Comparison of ENCODE assay signal across 10 cellular contexts in genomic region chr1:200180821-200181220, GRCh38.
A peak's percentile ranks its signal among the peaks of the same experiment; 100 is the strongest.
DNase-seq lines count a peak whose midpoint lies in the region; ATAC-seq, FAIRE-seq and TF ChIP-seq lines count a peak whose summit lies in the region.
"Had no signal": no experiment of that assay in that cellular context is flagged by ENCODE, and none has a peak within 500 bp of the region (broad histone marks: within the 10 kb centered on the region; RNA-seq: fewer than 3 reads in every experiment).

No MANE protein-coding gene starts in this region.

- H3K4me2 ChIP-seq in IMR-90 (ENCODE audit: low read depth, low read length) (no peak overlapping the region), K562 (ENCODE audit: insufficient read depth, low read length) (no peak overlapping the region), smooth muscle cell (no peak overlapping the region)

- dilution Hi-C loops in IMR-90 (cut with HindIII; ENCODE audit: low sequenced_read_pairs, unreplicated experiment) = no loop called here

- BruUV-seq in IMR-90 (replicated peaks; lab: Mats Ljungman, UMichigan) = no TSS peak
- no TSS peak for BruUV-seq in K562 (replicated peaks; lab: Mats Ljungman, UMichigan)

- POLR2A ChIA-PET in IMR-90 (lab: Charles Lee; ENCODE audit: unreplicated experiment) = no interaction called here
- POLR2A ChIA-PET in K562 (lab: Yijun Ruan, JAX) = no interaction called here

- H3K14ac ChIP-seq in IMR-90 (replicated peaks; ENCODE audit: low read depth, low read length) = peak overlapping the region; percentile 65; the same call in 1 of the 2 replicates

- peaks cover 12% of the 10 kb centered on the region for H3K9me1 ChIP-seq in IMR-90 (ENCODE audit: insufficient read depth, low read length)
- no peaks in the 10 kb centered on the region for H3K9me1 ChIP-seq in K562 (ENCODE audit: control insufficient read depth, insufficient read depth, low read length)

- intact Hi-C loops in IMR-90 (cut with micrococcal nuclease) (no loop called here), K562 (cut with micrococcal nuclease) (loop anchor here (5.0 kb wide), 1 partner anchor 44 kb away; no protein-coding TSS in a partner anchor), left lung (cut with DNase I) (no loop called here)

- peak overlapping the region; percentile 87; the same call in 1 of the 2 replicates for H3K18ac ChIP-seq in IMR-90 (ENCODE audit: low read depth, low read length)

- 0 out of 2 replicates have a peak, but pooled peaks have one; percentile 16 for TF ChIP-seq CTCF in IMR-90 (conservative IDR thresholded peaks at IDR 0.05; ENCODE audit: low read depth, low read length)
- TF ChIP-seq CTCF in K562 (IDR thresholded peaks at IDR 0.05 in 2 of 3, conservative IDR thresholded peaks at IDR 0.05 in 1 of 3; ENCODE audit: insufficient read depth in 2 of 3, low read depth in 1 of 3, low read length in 3 of 3) = peak; percentile 9 to 37 (median 18); a peak in 2 of 6 replicates
- TF ChIP-seq CTCF in left lung (IDR thresholded peaks at IDR 0.05) = no peak
- no peak for TF ChIP-seq CTCF in smooth muscle cell (IDR thresholded peaks at IDR 0.05; ENCODE audit: borderline replicate concordance, insufficient read depth, poor library complexity, severe bottlenecking)

- H2BK20ac ChIP-seq in IMR-90 (ENCODE audit: low read depth, low read length) = peak overlapping the region; percentile 94

- H3K79me1 ChIP-seq in IMR-90 (ENCODE audit: low read depth in 1 of 2, low read length in 2 of 2) = no peaks in the 10 kb centered on the region

- H3K4me3 ChIP-seq in IMR-90 (ENCODE audit: insufficient read depth, low read depth, low read length) = no peak overlapping the region
- H3K4me3 ChIP-seq in K562 = no peak overlapping the region
- H3K4me3 ChIP-seq in left lung = no peak overlapping the region
- H3K4me3 ChIP-seq in smooth muscle cell = no peak overlapping the region

- peak overlapping the region; percentile 73 for H2BK15ac ChIP-seq in IMR-90 (ENCODE audit: low read depth, low read length)

- peak overlapping the region; percentile 95; the same call in 1 of the 2 replicates for H2AK5ac ChIP-seq in IMR-90 (ENCODE audit: low read depth, low read length)

- H2BK5ac ChIP-seq in IMR-90 (ENCODE audit: low read depth, low read length, poor library complexity, severe bottlenecking) = peak overlapping the region; percentile 75

- peak overlapping the region; percentile 19; the same call in 1 of the 2 replicates for H3K23ac ChIP-seq in IMR-90 (ENCODE audit: low read depth, low read length)

- H3K27me3 ChIP-seq in IMR-90 (ENCODE audit: control insufficient read depth, insufficient read depth, low read length) = no peaks in the 10 kb centered on the region
- 0 out of 5 replicates have a peak, but pooled peaks cover 0 to 5% of the 10 kb centered on the region in 2 experiments for H3K27me3 ChIP-seq in K562 (ENCODE audit: control insufficient read depth in 2 of 2, insufficient read depth in 2 of 2, low read length in 2 of 2)
- H3K27me3 ChIP-seq in left lung = no peaks in the 10 kb centered on the region
- H3K27me3 ChIP-seq in smooth muscle cell (ENCODE audit: low read depth) = no peaks in the 10 kb centered on the region

- peak overlapping the region; percentile 69; the same call in 1 of the 2 replicates for H4K5ac ChIP-seq in IMR-90 (ENCODE audit: low read depth, low read length)

- H3K27ac ChIP-seq in IMR-90 (ENCODE audit: insufficient read depth, low read length) = no peak overlapping the region; the same call in 1 of the 2 replicates
- no peak overlapping the region for H3K27ac ChIP-seq in K562 (ENCODE audit: extremely low read depth, low read depth, low read length)
- no peak overlapping the region for H3K27ac ChIP-seq in left lung
- no peak overlapping the region for H3K27ac ChIP-seq in smooth muscle cell (ENCODE audit: low read depth)

- no peak for FAIRE-seq in K562 (lab: Jason Lieb, UNC)
- FAIRE-seq: kidney had no signal

- H2BK120ac ChIP-seq in IMR-90 (ENCODE audit: low read depth, low read length) = peak overlapping the region; percentile 95

- TF ChIP-seq RAD21 in IMR-90 (IDR thresholded peaks at IDR 0.05; ENCODE audit: low read length) (peak; percentile 17; the same call in 1 of the 2 replicates), K562 (CRISPR knock-in tag; conservative IDR thresholded peaks at IDR 0.05 in 1 of 2, IDR thresholded peaks at IDR 0.05 in 1 of 2) (peak in 1 of 2 experiments; percentile 48; a peak in 2 of 4 replicates)

- DNase-seq in AG20443 (ENCODE audit: low spot score) (peak; percentile 62), IMR-90 (peak; percentile 59), K562 (ENCODE audit: extremely low read depth in 1 of 4, low spot score in 3 of 4) (peak in 1 of 4 experiments; percentile 21), left lung (no peak), SHP77 treated with DMSO at 0.1 percent for 48 hours (lab: John Stamatoyannopoulos, UW) (no peak), SKM-1 (lab: John Stamatoyannopoulos, UW; ENCODE audit: unreplicated experiment) (no peak), smooth muscle cell (lab: John Stamatoyannopoulos, UW; ENCODE audit: unreplicated experiment) (no peak)
- DNase-seq: activated T-cell treated with anti-CD3 and anti-CD28 coated beads, Interleukin-2, amount 50 U/mL, for 24 hours; kidney had no signal

- ATAC-seq in IMR-90 (ENCODE audit: low read depth) (peak; percentile 43), K562 (peak; percentile 62), left lung (peak; percentile 63), HG03097 (IDR thresholded peaks at IDR 0.05; ENCODE audit: low FRiP score, unreplicated experiment) (no peak)

- H2AK9ac ChIP-seq in IMR-90 (replicated peaks; ENCODE audit: low read depth, low read length, poor library complexity) = no peak overlapping the region

- H3K9ac ChIP-seq in IMR-90 (ENCODE audit: low read depth, low read length) = no peak overlapping the region
- no peak overlapping the region for H3K9ac ChIP-seq in K562 (ENCODE audit: insufficient read depth in 1 of 2, low read depth in 2 of 2, low read length in 2 of 2)
- no peak overlapping the region for H3K9ac ChIP-seq in smooth muscle cell (ENCODE audit: low read depth)

- H3K9me3 ChIP-seq in IMR-90 (ENCODE audit: control insufficient read depth, insufficient read depth, low read length) (no peaks in the 10 kb centered on the region), K562 (replicated peaks; ENCODE audit: control insufficient read depth, insufficient read depth, low read depth, low read length) (no peaks in the 10 kb centered on the region), left lung (no peaks in the 10 kb centered on the region), smooth muscle cell (replicated peaks; ENCODE audit: low read depth) (no peaks in the 10 kb centered on the region)

- no peaks in the 10 kb centered on the region for H3F3A ChIP-seq in smooth muscle cell (ENCODE audit: low read depth)

- H4K8ac ChIP-seq in IMR-90 (ENCODE audit: low read depth in 2 of 2, low read length in 2 of 2) = peak overlapping the region; percentile 43 to 61; a peak in 2 of 4 replicates

- TF ChIP-seq POLR2A in IMR-90 (IDR thresholded peaks at IDR 0.05; ENCODE audit: low read depth, low read length) = no peak
- TF ChIP-seq POLR2A in K562 (conservative IDR thresholded peaks at IDR 0.05) = no peak

- in situ Hi-C loops in IMR-90 (cut with MboI; ENCODE audit: low sequenced_read_pairs) = no loop called here
- in situ Hi-C loops in K562 (cut with MboI) = no loop called here

- 40% methylated on average over 2 of the region's 4 CpGs; no CpG with 5 or more reads in 1 of the 2 experiments for WGBS in IMR-90 (ENCODE audit: extremely low coverage in 2 of 2, insufficient read length in 1 of 2), 2 experiments
- WGBS in K562 (ENCODE audit: insufficient coverage, low coverage, missing lambda C conversion rate) = 22% methylated on average over 4 of the region's 4 CpGs
- WGBS in smooth muscle cell (ENCODE audit: low lambda C conversion rate) = 89% methylated on average over 4 of the region's 4 CpGs

- H2AFZ ChIP-seq in IMR-90 (replicated peaks; ENCODE audit: low read length, poor library complexity) (peak overlapping the region; percentile 28), K562 (ENCODE audit: low read depth, low read length) (no peak overlapping the region), smooth muscle cell (ENCODE audit: low read depth) (no peak overlapping the region)

- CTCF ChIA-PET in IMR-90 (lab: Yijun Ruan, JAX) (no interaction called here), K562 (lab: Yijun Ruan, JAX; ENCODE audit: low intra/inter-chr PET ratio) (no interaction called here)

- TF ChIP-seq EP300 in K562 (IDR thresholded peaks at IDR 0.05; ENCODE audit: low read length) = no peak

- peak overlapping the region; percentile 89 for H4K91ac ChIP-seq in IMR-90 (ENCODE audit: insufficient read depth, low read depth, low read length)

- H3K56ac ChIP-seq in IMR-90 (ENCODE audit: extremely low read depth, insufficient read depth, low read length) = peak overlapping the region; percentile 38; the same call in 1 of the 2 replicates

- H3K79me2 ChIP-seq in K562 (ENCODE audit: control insufficient read depth, insufficient read depth, low read length) (no peaks in the 10 kb centered on the region), smooth muscle cell (ENCODE audit: low read depth) (no peaks in the 10 kb centered on the region)

- H3K4ac ChIP-seq in IMR-90 (ENCODE audit: low read depth, low read length) = peak overlapping the region; percentile 95

- no peaks in the 10 kb centered on the region for H4K20me1 ChIP-seq in IMR-90 (ENCODE audit: insufficient read depth, low read length)
- H4K20me1 ChIP-seq in K562 (replicated peaks; ENCODE audit: control insufficient read depth, insufficient read depth, low read length) = no peaks in the 10 kb centered on the region
- no peaks in the 10 kb centered on the region for H4K20me1 ChIP-seq in smooth muscle cell (ENCODE audit: low read depth)

- H3K4me1 ChIP-seq in IMR-90 (ENCODE audit: control insufficient read depth, insufficient read depth, low read length) (peaks cover 16% of the 10 kb centered on the region), K562 (replicated peaks in 1 of 2; ENCODE audit: control insufficient read depth in 2 of 2, insufficient read depth in 2 of 2, low read length in 2 of 2) (peaks cover 0 to 7% of the 10 kb centered on the region in 2 experiments; a peak in 2 of 5 replicates), left lung (peaks cover 0 to 24% of the 10 kb centered on the region in 2 donors), smooth muscle cell (ENCODE audit: low read depth) (no peaks in the 10 kb centered on the region)

- no peaks in the 10 kb centered on the region for H3K36me3 ChIP-seq in IMR-90 (ENCODE audit: control insufficient read depth, insufficient read depth, low read length)
- no peaks in the 10 kb centered on the region for H3K36me3 ChIP-seq in K562 (ENCODE audit: control insufficient read depth, insufficient read depth, low read length)
- H3K36me3 ChIP-seq in left lung = no peaks in the 10 kb centered on the region
- H3K36me3 ChIP-seq in smooth muscle cell (ENCODE audit: low read depth) = no peaks in the 10 kb centered on the region

TF ChIP-seq in IMR-90, 13 proteins besides CTCF, POLR2A, EP300 and RAD21:
- TF ChIP-seq MAZ (IDR thresholded peaks at IDR 0.05; ENCODE audit: borderline replicate concordance, low read depth, low read length) = no peak
- 0 out of 2 replicates have a peak, but pooled peaks have one; percentile 22 for TF ChIP-seq BHLHE40 (IDR thresholded peaks at IDR 0.05; ENCODE audit: low read depth, low read length)
TF ChIP-seq in IMR-90: peak in this region for 1.

TF ChIP-seq in K562, 482 proteins besides CTCF, POLR2A, EP300 and RAD21 (continues in another document):
- TF ChIP-seq SREBF2 (CRISPR knock-in tag; IDR thresholded peaks at IDR 0.05) = no peak
- no peak for TF ChIP-seq GATA2 (CRISPR knock-in tag; IDR thresholded peaks at IDR 0.05)

Comparison
In these comparisons a context has a peak if more than half of its experiments do, and no peak if none do; other contexts are left out.
1. DNase-seq: peak in AG20443 (single experiment) and IMR-90 (single experiment); none in left lung (0 of 2), SHP77 treated with DMSO at 0.1 percent for 48 hours (single experiment), SKM-1 (single experiment) and smooth muscle cell (single experiment).
2. CTCF ChIP-seq: peak in IMR-90 (single experiment) and K562 (3 of 3); none in left lung (0 of 2) and smooth muscle cell (single experiment).